In the genomic region with DNA sequence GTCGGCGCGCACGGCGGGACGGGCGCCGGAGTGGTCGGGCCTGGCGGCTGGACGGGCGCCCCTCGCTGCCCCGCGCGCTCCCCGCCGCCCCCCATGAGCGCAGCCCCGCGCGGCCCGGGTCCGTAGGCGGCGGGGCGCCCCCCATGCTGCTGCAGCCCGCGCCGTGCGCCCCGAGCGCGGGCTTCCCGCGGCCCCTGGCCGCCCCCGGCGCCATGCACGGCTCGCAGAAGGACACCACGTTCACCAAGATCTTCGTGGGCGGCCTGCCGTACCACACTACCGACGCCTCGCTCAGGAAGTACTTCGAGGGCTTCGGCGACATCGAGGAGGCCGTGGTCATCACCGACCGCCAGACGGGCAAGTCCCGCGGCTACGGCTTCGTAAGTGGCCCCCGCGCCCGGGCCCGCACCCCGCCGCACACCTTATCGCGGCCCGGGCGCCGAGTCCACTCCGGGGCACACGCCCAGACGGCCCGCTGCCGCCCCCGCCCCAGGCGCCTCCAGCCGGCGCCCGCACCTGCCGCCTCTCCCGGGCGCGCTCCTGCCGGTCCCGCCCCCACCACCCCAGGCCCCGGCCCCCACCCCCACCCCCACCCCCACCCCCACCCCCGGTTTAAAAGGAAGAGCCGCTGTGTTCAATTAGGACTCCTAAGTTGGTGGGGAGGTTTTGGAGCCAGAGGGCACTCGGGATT, we compare ENCODE assay signal across 1 cellular context.
TF ChIP-seq lines count a peak whose summit lies in the region.

No MANE protein-coding gene starts in this region.

TF ChIP-seq in SK-N-SH treated with all-trans-retinoic acid at 6 μM for 48 hours, 23 proteins besides CTCF, POLR2A, EP300 and RAD21 (continued from another document):
- TF ChIP-seq, protein P1, sequence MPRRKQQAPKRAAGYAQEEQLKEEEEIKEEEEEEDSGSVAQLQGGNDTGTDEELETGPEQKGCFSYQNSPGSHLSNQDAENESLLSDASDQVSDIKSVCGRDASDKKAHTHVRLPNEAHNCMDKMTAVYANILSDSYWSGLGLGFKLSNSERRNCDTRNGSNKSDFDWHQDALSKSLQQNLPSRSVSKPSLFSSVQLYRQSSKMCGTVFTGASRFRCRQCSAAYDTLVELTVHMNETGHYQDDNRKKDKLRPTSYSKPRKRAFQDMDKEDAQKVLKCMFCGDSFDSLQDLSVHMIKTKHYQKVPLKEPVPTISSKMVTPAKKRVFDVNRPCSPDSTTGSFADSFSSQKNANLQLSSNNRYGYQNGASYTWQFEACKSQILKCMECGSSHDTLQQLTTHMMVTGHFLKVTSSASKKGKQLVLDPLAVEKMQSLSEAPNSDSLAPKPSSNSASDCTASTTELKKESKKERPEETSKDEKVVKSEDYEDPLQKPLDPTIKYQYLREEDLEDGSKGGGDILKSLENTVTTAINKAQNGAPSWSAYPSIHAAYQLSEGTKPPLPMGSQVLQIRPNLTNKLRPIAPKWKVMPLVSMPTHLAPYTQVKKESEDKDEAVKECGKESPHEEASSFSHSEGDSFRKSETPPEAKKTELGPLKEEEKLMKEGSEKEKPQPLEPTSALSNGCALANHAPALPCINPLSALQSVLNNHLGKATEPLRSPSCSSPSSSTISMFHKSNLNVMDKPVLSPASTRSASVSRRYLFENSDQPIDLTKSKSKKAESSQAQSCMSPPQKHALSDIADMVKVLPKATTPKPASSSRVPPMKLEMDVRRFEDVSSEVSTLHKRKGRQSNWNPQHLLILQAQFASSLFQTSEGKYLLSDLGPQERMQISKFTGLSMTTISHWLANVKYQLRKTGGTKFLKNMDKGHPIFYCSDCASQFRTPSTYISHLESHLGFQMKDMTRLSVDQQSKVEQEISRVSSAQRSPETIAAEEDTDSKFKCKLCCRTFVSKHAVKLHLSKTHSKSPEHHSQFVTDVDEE (CRISPR knock-in tag; IDR thresholded peaks at IDR 0.05), result no peak
- TF ChIP-seq OSR1 (CRISPR knock-in tag; IDR thresholded peaks at IDR 0.05) (no peak), CSDC2 (CRISPR knock-in tag; IDR thresholded peaks at IDR 0.05) (no peak)
